ENCODE assay signal across 23 cellular contexts in genomic region chr2:126784636-126785035, GRCh38.
"Had no signal": no experiment of that assay in that cellular context is flagged by ENCODE, and none has a peak within 500 bp of the region (broad histone marks: within the 10 kb centered on the region; RNA-seq: fewer than 3 reads in every experiment).

No MANE protein-coding gene starts in this region.

- H3K27ac ChIP-seq: prostate gland, skin epidermis, thyroid gland, upper lobe of left lung had no signal

- DNase-seq: activated CD4-positive, alpha-beta T cell treated with anti-CD3 and anti-CD28 coated beads for 36 hours; activated CD4-positive, CD25-positive, alpha-beta regulatory T cell; activated gamma-delta T cell treated with Interleukin-2 at 50 U/mL for 16 hours; activated naive CD4-positive, alpha-beta T cell treated with anti-CD3 and anti-CD28 coated beads, Interleukin-2, amount 50 U/mL, for 16 hours; amniotic stem cell; caudate nucleus; cortex of kidney; head of caudate nucleus; immature natural killer cell; kidney; left colon; mammary epithelial cell; naive thymus-derived CD4-positive, alpha-beta T cell; retina; stimulated activated CD4-positive, alpha-beta T cell treated with anti-CD3 and anti-CD28 coated beads, Interleukin-4, amount 100 ng/mL, for 24 hours; stimulated activated naive CD8-positive, alpha-beta T cell treated with anti-CD3 and anti-CD28 coated beads, Interleukin-15, amount 100 ng/mL, for 72 hours; substantia nigra; thyroid gland; upper lobe of left lung had no signal

- H3K4me3 ChIP-seq: prostate gland, skin epidermis, thyroid gland, upper lobe of left lung had no signal

- H3K27me3 ChIP-seq: thyroid gland, upper lobe of left lung had no signal

- ATAC-seq: activated CD4-positive, alpha-beta T cell treated with anti-CD3 and anti-CD28 coated beads for 36 hours; left colon; naive thymus-derived CD4-positive, alpha-beta T cell; sciatic nerve; stimulated activated effector memory CD8-positive, alpha-beta T cell treated with anti-CD3 and anti-CD28 coated beads, Interleukin-12 subunit alpha, Interleukin-12 subunit beta, amount 100 ng/mL, for 72 hours; stimulated activated naive CD8-positive, alpha-beta T cell treated with anti-CD3 and anti-CD28 coated beads, Interleukin-15, amount 100 ng/mL, for 72 hours had no signal

- H3K36me3 ChIP-seq: prostate gland, thyroid gland, upper lobe of left lung had no signal
